Comparison of ENCODE assay signal across 25 cellular contexts in genomic region chr5:58075907-58076306, GRCh38.
"Had no signal": no experiment of that assay in that cellular context is flagged by ENCODE, and none has a peak within 500 bp of the region (broad histone marks: within the 10 kb centered on the region; RNA-seq: fewer than 3 reads in every experiment).

No MANE protein-coding gene starts in this region.

- H3K4me3 Mint-ChIP-seq: activated CD4-positive, alpha-beta memory T cell treated with anti-CD3 and anti-CD28 coated beads for 36 hours; activated CD4-positive, alpha-beta T cell treated with anti-CD3 and anti-CD28 coated beads, Interleukin-2, amount 10 ng/mL, durations not matched to agents 7 days and 5 days; activated T-cell treated with anti-CD3 and anti-CD28 coated beads, Interleukin-2, amount 50 U/mL, for 4 hours; T-cell had no signal

- H3K4me3 ChIP-seq: MG63 had no signal

- H3K27ac ChIP-seq: KMS-11 had no signal

- H3K9me3 ChIP-seq: MG63 had no signal

- DNase-seq: activated CD4-positive, alpha-beta memory T cell treated with anti-CD3 and anti-CD28 coated beads for 36 hours; activated CD4-positive, alpha-beta T cell treated with anti-CD3 and anti-CD28 coated beads, Interleukin-2, amount 10 ng/mL, durations not matched to agents 7 days and 5 days; activated CD4-positive, CD25-positive, alpha-beta regulatory T cell; activated CD8-positive, alpha-beta memory T cell treated with anti-CD3 and anti-CD28 coated beads for 24 hours; activated effector memory CD4-positive, alpha-beta T cell treated with anti-CD3 and anti-CD28 coated beads, Interleukin-2, amount 50 U/mL, for 16 hours; activated naive CD4-positive, alpha-beta T cell treated with Interleukin-2 at 50 U/mL for 16 hours; activated T-cell treated with anti-CD3 and anti-CD28 coated beads, Interleukin-2, amount 50 U/mL, for 4 hours; cerebellar nuclear complex; MG63; MV-4-11; NCI-H1092 treated with DMSO at 0.1 percent for 48 hours; NCI-H1417 treated with DMSO at 0.1 percent for 48 hours; NCI-H1694; NCI-H2029; NCI-H2107; NCI-H2171 treated with DMSO at 0.1 percent for 48 hours; NCI-H345; NCI-H510A; NCI-H526 treated with DMSO at 0.1 percent for 48 hours; NK-92 treated with Interleukin-12 subunit alpha and Interleukin-12 subunit beta, amount 100 ng/mL, for 24 hours; T-cell; T-helper 2 cell; T1000 had no signal

- ATAC-seq: activated naive CD4-positive, alpha-beta T cell treated with anti-CD3 and anti-CD28 coated beads, Interleukin-2, amount 50 U/mL, for 72 hours; activated T-cell treated with anti-CD3 and anti-CD28 coated beads, Interleukin-2, amount 50 U/mL, for 4 hours; T-cell had no signal

- H3K27me3 Mint-ChIP-seq: activated CD4-positive, alpha-beta memory T cell treated with anti-CD3 and anti-CD28 coated beads for 36 hours; activated CD4-positive, alpha-beta T cell treated with anti-CD3 and anti-CD28 coated beads, Interleukin-2, amount 10 ng/mL, durations not matched to agents 7 days and 5 days; T-cell had no signal

- H3K9ac ChIP-seq: KMS-11 had no signal

- H3K4me2 ChIP-seq: KMS-11 had no signal

- H3K36me3 Mint-ChIP-seq: activated CD4-positive, alpha-beta memory T cell treated with anti-CD3 and anti-CD28 coated beads for 36 hours; activated naive CD4-positive, alpha-beta T cell treated with anti-CD3 and anti-CD28 coated beads, Interleukin-2, amount 50 U/mL, for 72 hours; T-cell had no signal

- H3K9me3 Mint-ChIP-seq: activated CD4-positive, alpha-beta memory T cell treated with anti-CD3 and anti-CD28 coated beads for 36 hours; activated CD4-positive, alpha-beta T cell treated with anti-CD3 and anti-CD28 coated beads, Interleukin-2, amount 10 ng/mL, durations not matched to agents 7 days and 5 days; activated naive CD4-positive, alpha-beta T cell treated with anti-CD3 and anti-CD28 coated beads, Interleukin-2, amount 50 U/mL, for 72 hours; activated T-cell treated with anti-CD3 and anti-CD28 coated beads, Interleukin-2, amount 50 U/mL, for 4 hours; T-cell had no signal

- H3K36me3 ChIP-seq: MG63 had no signal

- H3K27ac Mint-ChIP-seq: activated CD4-positive, alpha-beta memory T cell treated with anti-CD3 and anti-CD28 coated beads for 36 hours; activated CD4-positive, alpha-beta T cell treated with anti-CD3 and anti-CD28 coated beads, Interleukin-2, amount 10 ng/mL, durations not matched to agents 7 days and 5 days; activated naive CD4-positive, alpha-beta T cell treated with anti-CD3 and anti-CD28 coated beads, Interleukin-2, amount 50 U/mL, for 72 hours; T-cell had no signal

- H3K4me1 Mint-ChIP-seq: activated CD4-positive, alpha-beta T cell treated with anti-CD3 and anti-CD28 coated beads, Interleukin-2, amount 10 ng/mL, durations not matched to agents 7 days and 5 days had no signal

- H3K27me3 ChIP-seq: MG63 had no signal
